In genomic region chr3:120763601-120764000, GRCh38 we compare ENCODE assay signal across 9 cellular contexts. TPM values are rescaled to one million over a fixed set of nuclear protein-coding genes. Genes with fewer than 3 reads are reported as not detected.
DNase-seq lines count a peak whose midpoint lies in the region; ATAC-seq, FAIRE-seq and TF ChIP-seq lines count a peak whose summit lies in the region.
"Had no signal": no experiment of that assay in that cellular context is flagged by ENCODE, and none has a peak within 500 bp of the region (broad histone marks: within the 10 kb centered on the region; RNA-seq: fewer than 3 reads in every experiment).

No MANE protein-coding gene starts in this region.

- H3K9me3 ChIP-seq in iPS-18a (ENCODE audit: control insufficient read depth, low read depth, low read length) (no peaks in the 10 kb centered on the region), esophagus squamous epithelium (no peaks in the 10 kb centered on the region)

- H3K27me3 ChIP-seq in iPS-18a (ENCODE audit: control insufficient read depth, insufficient read depth, low read length) (no peaks in the 10 kb centered on the region), esophagus squamous epithelium (no peaks in the 10 kb centered on the region)

- no peak overlapping the region for H3K27ac Mint-ChIP-seq in activated T-cell treated with anti-CD3 and anti-CD28 coated beads, Interleukin-2, amount 50 U/mL, for 72 hours

- H3K9me3 Mint-ChIP-seq in activated T-cell treated with anti-CD3 and anti-CD28 coated beads, Interleukin-2, amount 50 U/mL, for 72 hours = no peaks in the 10 kb centered on the region

- no peaks in the 10 kb centered on the region for H3K27me3 Mint-ChIP-seq in activated T-cell treated with anti-CD3 and anti-CD28 coated beads, Interleukin-2, amount 50 U/mL, for 72 hours (ENCODE audit: low read depth)

- peak; percentile 84 for ATAC-seq in GM18909 (IDR thresholded peaks at IDR 0.05; ENCODE audit: poor library complexity, unreplicated experiment)
- ATAC-seq in HG03354 (IDR thresholded peaks at IDR 0.05; ENCODE audit: poor library complexity, severe bottlenecking, unreplicated experiment) = peak; percentile 90
- ATAC-seq in activated T-cell treated with anti-CD3 and anti-CD28 coated beads, Interleukin-2, amount 50 U/mL, for 72 hours (replicated peaks in 1 of 2) = no peak

- intact Hi-C loops in esophagus squamous epithelium (cut with DNase I) = no loop called here

- no peak overlapping the region for H3K9ac ChIP-seq in iPS-18a (ENCODE audit: low read length)

- TF ChIP-seq CTCF in esophagus squamous epithelium (IDR thresholded peaks at IDR 0.05) = no peak

- peaks cover 32% of the 10 kb centered on the region for H3K4me1 ChIP-seq in iPS-18a (ENCODE audit: control insufficient read depth, low read depth, low read length)
- H3K4me1 ChIP-seq in esophagus squamous epithelium = peaks cover 0 to 13% (median 9%) of the 10 kb centered on the region in 3 donors

- DNase-seq in H54 (ENCODE audit: insufficient read length, low spot score) = no peak
- no peak for DNase-seq in esophagus squamous epithelium (lab: John Stamatoyannopoulos, UW)
- no peak for DNase-seq in dedifferentiated amniotic fluid mesenchymal stem cell (ENCODE audit: extremely low spot score)
- no peak for DNase-seq in activated T-cell treated with anti-CD3 and anti-CD28 coated beads, Interleukin-2, amount 50 U/mL, for 72 hours
- no peak for DNase-seq in stimulated activated CD4-positive, alpha-beta T cell treated with anti-CD3 and anti-CD28 coated beads, Interleukin-4, amount 100 ng/mL, for 4 hours
- DNase-seq: foreskin melanocyte had no signal

- TF ChIP-seq POLR2A in H54 (IDR thresholded peaks at IDR 0.05; ENCODE audit: low read depth, low read length) (no peak), esophagus squamous epithelium (IDR thresholded peaks at IDR 0.05) (no peak)

- peaks cover under 1 to 1% of the 10 kb centered on the region in 2 donors for H3K36me3 Mint-ChIP-seq in activated T-cell treated with anti-CD3 and anti-CD28 coated beads, Interleukin-2, amount 50 U/mL, for 72 hours (ENCODE audit: insufficient read depth in 2 of 2)

- H3K4me1 Mint-ChIP-seq in activated T-cell treated with anti-CD3 and anti-CD28 coated beads, Interleukin-2, amount 50 U/mL, for 72 hours (ENCODE audit: low read depth) = peaks cover 48% of the 10 kb centered on the region

- H3K4me3 Mint-ChIP-seq in activated T-cell treated with anti-CD3 and anti-CD28 coated beads, Interleukin-2, amount 50 U/mL, for 72 hours = no peak overlapping the region

- H3K36me3 ChIP-seq in iPS-18a (ENCODE audit: control insufficient read depth, low read depth, low read length) (no peaks in the 10 kb centered on the region), esophagus squamous epithelium (no peaks in the 10 kb centered on the region)

- 50 to 56% methylated on average over 1 of the region's 1 CpG for WGBS in esophagus squamous epithelium, 2 donors

- no peak overlapping the region for H3K4me3 ChIP-seq in iPS-18a (ENCODE audit: low read length)
- no peak overlapping the region for H3K4me3 ChIP-seq in esophagus squamous epithelium

- FAIRE-seq in H54 (lab: Jason Lieb, UNC) = peak; percentile 36

- peak overlapping the region; percentile 84 for H3K27ac ChIP-seq in iPS-18a (ENCODE audit: low read length)
- no peak overlapping the region for H3K27ac ChIP-seq in esophagus squamous epithelium

RNA-seq across cellular contexts. Expression of gene GTF2E1, which starts 21.1 kb away (rescaled TPM):
- total RNA-seq in esophagus squamous epithelium = 10 to 100 TPM in 1 of 4 donors, 1 to 10 TPM in 3; 3.1 to 14.5 (median 8.3) TPM
- total RNA-seq in activated T-cell treated with anti-CD3 and anti-CD28 coated beads, Interleukin-2, amount 50 U/mL, for 72 hours = 10 to 100 TPM; 15.9 to 24.1 TPM

RNA-seq across cellular contexts. Expression of gene RABL3, which starts 21.3 kb away (rescaled TPM):
- total RNA-seq in esophagus squamous epithelium = 10 to 100 TPM in 3 of 4 donors, 1 to 10 TPM in 1; 8.0 to 15.4 (median 13.4) TPM
- 10 to 100 TPM; 25.9 to 26.9 TPM for total RNA-seq in activated T-cell treated with anti-CD3 and anti-CD28 coated beads, Interleukin-2, amount 50 U/mL, for 72 hours

Comparison
In these comparisons a context has a peak if more than half of its experiments do, and no peak if none do; other contexts are left out.
1. ATAC-seq: peak in GM18909 (single experiment) and HG03354 (single experiment); none in activated T-cell treated with anti-CD3 and anti-CD28 coated beads, Interleukin-2, amount 50 U/mL, for 72 hours (0 of 2).